ENCODE assay signal across 26 cellular contexts in the genomic region with DNA sequence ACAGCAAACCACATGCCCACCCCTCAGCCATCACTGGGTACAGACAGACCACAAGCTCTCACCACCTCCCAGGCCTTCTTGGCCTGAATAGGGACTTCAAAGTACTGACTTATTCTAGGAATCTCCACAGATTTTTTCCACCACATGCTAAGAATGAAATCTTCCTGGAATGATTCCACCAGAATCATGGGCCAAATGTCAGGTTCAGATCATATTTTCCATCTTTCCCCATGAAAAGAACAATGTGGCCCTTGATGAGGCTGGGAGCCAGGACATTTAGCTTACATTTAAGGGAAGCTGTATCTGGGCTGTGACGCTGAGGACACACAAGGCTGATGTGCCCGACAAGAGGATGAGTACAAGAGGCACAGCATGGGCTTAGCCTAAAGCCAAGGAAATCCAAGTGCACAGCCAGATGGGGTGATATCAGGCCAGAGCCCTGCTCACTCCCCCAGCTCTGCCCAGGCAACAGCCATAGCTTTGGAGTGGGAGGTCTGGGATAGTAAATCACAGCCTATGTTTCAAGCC. TPM values are rescaled to one million over a fixed set of nuclear protein-coding genes. Genes with fewer than 3 reads are reported as not detected.
DNase-seq lines count a peak whose midpoint lies in the region; ATAC-seq and TF ChIP-seq lines count a peak whose summit lies in the region.
"Had no signal": no experiment of that assay in that cellular context is flagged by ENCODE, and none has a peak within 500 bp of the region (broad histone marks: within the 10 kb centered on the region; RNA-seq: fewer than 3 reads in every experiment).

No MANE protein-coding gene starts in this region.

- intact Hi-C loops in dorsolateral prefrontal cortex (cut with DNase I) = no loop called here

- no peak overlapping the region for H3K4me3 Mint-ChIP-seq in neural progenitor cell
- H3K4me3 Mint-ChIP-seq: CD4-positive, alpha-beta T cell; natural killer cell had no signal

- H3K9ac ChIP-seq in neural progenitor cell = no peak overlapping the region
- H3K9ac ChIP-seq in trophoblast cell (ENCODE audit: low read length) = no peak overlapping the region

- H2BK12ac ChIP-seq in trophoblast cell (ENCODE audit: low read length) = no peak overlapping the region

- no peak overlapping the region for H3K14ac ChIP-seq in trophoblast cell (ENCODE audit: low read length)

- no peaks in the 10 kb centered on the region for H3K79me1 ChIP-seq in trophoblast cell (ENCODE audit: low read length)

- H3K4ac ChIP-seq in trophoblast cell (ENCODE audit: low read depth, low read length) = no peak overlapping the region

- H3K23ac ChIP-seq in trophoblast cell (ENCODE audit: low read length) = no peak overlapping the region

- no peak for TF ChIP-seq CTCF in AG10803 (conservative IDR thresholded peaks at IDR 0.05; ENCODE audit: low read length)
- TF ChIP-seq CTCF in dorsolateral prefrontal cortex (IDR thresholded peaks at IDR 0.05 in 54 of 56, conservative IDR thresholded peaks at IDR 0.05 in 2 of 56; ENCODE audit: low read depth in 1 of 56, partially characterized antibody in 56 of 56) = no peak
- TF ChIP-seq CTCF in neural progenitor cell (IDR thresholded peaks at IDR 0.05) = no peak

- no peak overlapping the region for H3K18ac ChIP-seq in trophoblast cell (ENCODE audit: low read length)

- H3K27me3 Mint-ChIP-seq in neural progenitor cell (ENCODE audit: insufficient read depth, low read depth) = peaks cover 6% of the 10 kb centered on the region
- H3K27me3 Mint-ChIP-seq: CD4-positive, alpha-beta T cell had no signal

- H3K4me1 Mint-ChIP-seq in neural progenitor cell = peaks cover 8% of the 10 kb centered on the region

- H2AFZ ChIP-seq in neural progenitor cell (replicated peaks) (no peak overlapping the region), trophoblast cell (ENCODE audit: insufficient read depth, low read length, poor library complexity) (no peak overlapping the region)

- H2BK5ac ChIP-seq in trophoblast cell (ENCODE audit: low read depth, low read length, poor library complexity) = no peak overlapping the region

- DNase-seq in AG10803 (ENCODE audit: low read depth) = peak; percentile 23
- DNase-seq in NCI-H446 treated with DMSO at 0.1 percent for 48 hours (lab: John Stamatoyannopoulos, UW) = peak; percentile 44
- peak in 2 of 10 donors; percentile 3 to 28 for DNase-seq in dorsolateral prefrontal cortex
- DNase-seq in neural progenitor cell (ENCODE audit: low spot score) = no peak
- no peak for DNase-seq in germinal center (ENCODE audit: low spot score)
- no peak for DNase-seq in trophoblast cell
- DNase-seq in OCI-M2 (lab: John Stamatoyannopoulos, UW; ENCODE audit: unreplicated experiment) = no peak
- DNase-seq: activated CD4-positive, alpha-beta T cell treated with anti-CD3 and anti-CD28 coated beads, Interleukin-2, amount 50 U/mL, for 1 hour; activated gamma-delta T cell; CD4-positive, alpha-beta T cell; colonic mucosa; DMS53; hypothalamus; KG1; mesendoderm; natural killer cell; NCI-H1048; NCI-H2081; NCI-H510A; stimulated activated CD8-positive, alpha-beta memory T cell treated with anti-CD3 and anti-CD28 coated beads, Interleukin-4, amount 100 ng/mL, for 48 hours had no signal

- H3K27ac ChIP-seq in dorsolateral prefrontal cortex (peak overlapping the region in 41 of 59 donors; percentile 1 to 90 (median 59)), neural progenitor cell (no peak overlapping the region), trophoblast cell (ENCODE audit: low read depth, low read length) (no peak overlapping the region)
- H3K27ac ChIP-seq: colonic mucosa had no signal

- no peak for ATAC-seq in GM21737 (IDR thresholded peaks at IDR 0.05; ENCODE audit: unreplicated experiment)
- ATAC-seq: natural killer cell had no signal

- H4K12ac ChIP-seq in trophoblast cell (ENCODE audit: low read depth, low read length) = no peak overlapping the region

- H3K9me3 ChIP-seq in neural progenitor cell (ENCODE audit: low read depth) = no peaks in the 10 kb centered on the region
- H3K9me3 ChIP-seq in trophoblast cell (ENCODE audit: insufficient read depth, low read depth, low read length) = no peaks in the 10 kb centered on the region
- H3K9me3 ChIP-seq: colonic mucosa had no signal

- H4K20me1 ChIP-seq in neural progenitor cell (ENCODE audit: low read depth) = no peaks in the 10 kb centered on the region

- H2BK120ac ChIP-seq in trophoblast cell (ENCODE audit: insufficient read depth, low read length, poor library complexity) = no peak overlapping the region

- no peak overlapping the region for H2AK5ac ChIP-seq in trophoblast cell (ENCODE audit: low read length)

- peaks cover 2% of the 10 kb centered on the region for H3K9me3 Mint-ChIP-seq in neural progenitor cell
- H3K9me3 Mint-ChIP-seq: CD4-positive, alpha-beta T cell; natural killer cell had no signal

- H3K79me2 ChIP-seq in neural progenitor cell (ENCODE audit: low read depth) (no peaks in the 10 kb centered on the region), trophoblast cell (ENCODE audit: control insufficient read depth, insufficient read depth, low read length, poor library complexity) (no peaks in the 10 kb centered on the region)

- H3K4me3 ChIP-seq in AG10803 (ENCODE audit: low read length) (no peak overlapping the region), dorsolateral prefrontal cortex (no peak overlapping the region), neural progenitor cell (no peak overlapping the region), trophoblast cell (ENCODE audit: low read depth, low read length) (no peak overlapping the region)
- H3K4me3 ChIP-seq: colonic mucosa had no signal

- no peaks in the 10 kb centered on the region for H3F3A ChIP-seq in neural progenitor cell (ENCODE audit: low read depth)

- no peak overlapping the region for H4K91ac ChIP-seq in trophoblast cell (ENCODE audit: low read depth, low read length)

- H3K4me1 ChIP-seq in neural progenitor cell (no peaks in the 10 kb centered on the region), trophoblast cell (ENCODE audit: control insufficient read depth in 1 of 2, insufficient read depth in 2 of 2, low read length in 2 of 2) (no peaks in the 10 kb centered on the region)
- H3K4me1 ChIP-seq: colonic mucosa had no signal

- H3K36me3 ChIP-seq in neural progenitor cell (no peaks in the 10 kb centered on the region), trophoblast cell (ENCODE audit: control insufficient read depth in 1 of 2, insufficient read depth in 2 of 2, low read length in 2 of 2) (no peaks in the 10 kb centered on the region)
- H3K36me3 ChIP-seq: colonic mucosa had no signal

- no peak overlapping the region for H3K4me2 ChIP-seq in neural progenitor cell
- H3K4me2 ChIP-seq in trophoblast cell (ENCODE audit: low read length) = no peak overlapping the region

- H3K27ac Mint-ChIP-seq in neural progenitor cell = peak overlapping the region; percentile 42
- H3K27ac Mint-ChIP-seq: CD4-positive, alpha-beta T cell had no signal

- WGBS in trophoblast cell (ENCODE audit: extremely low coverage, insufficient coverage, insufficient read length) = no CpG with 5 or more reads among the region's 2 CpGs

- no peaks in the 10 kb centered on the region for H3K36me3 Mint-ChIP-seq in neural progenitor cell
- H3K36me3 Mint-ChIP-seq: natural killer cell had no signal

- no peaks in the 10 kb centered on the region for H3K27me3 ChIP-seq in dorsolateral prefrontal cortex
- no peaks in the 10 kb centered on the region for H3K27me3 ChIP-seq in neural progenitor cell
- no peaks in the 10 kb centered on the region for H3K27me3 ChIP-seq in trophoblast cell (ENCODE audit: insufficient read depth, low read length)
- H3K27me3 ChIP-seq: colonic mucosa had no signal

- no peak overlapping the region for H4K8ac ChIP-seq in trophoblast cell (ENCODE audit: low read depth, low read length)

RNA-seq across cellular contexts. Expression of a gene that starts 28.1 kb away (rescaled TPM):
- 100 to 1,000 TPM; 103 to 296 (median 177) TPM for total RNA-seq in dorsolateral prefrontal cortex
- total RNA-seq in neural progenitor cell (ENCODE audit: low replicate concordance) = not detected in 2 replicates
- 0.03 and 0.04 TPM in 2 replicates for polyA plus RNA-seq in trophoblast cell (2013)
- total RNA-seq: HT-29 had no signal
- polyA plus RNA-seq: AG04450 had no signal

RNA-seq across cellular contexts. Expression of a gene that starts 37.8 kb away (rescaled TPM):
- total RNA-seq in dorsolateral prefrontal cortex (10 to 100 TPM in 1 of 120 experiments, 1 to 10 TPM in 82, under 1 TPM in 16, not detected in 21; 0.36 to 15.2 (median 2.4) TPM), neural progenitor cell (ENCODE audit: low replicate concordance) (not detected in 2 replicates)
- polyA plus RNA-seq in trophoblast cell (2013) = not detected in 2 replicates
- total RNA-seq: CD4-positive, alpha-beta T cell; colonic mucosa; fibroblast of villous mesenchyme; HT-29; kidney epithelial cell; T-helper 1 cell treated with Interleukin-12 subunit alpha and Interleukin-12 subunit beta and Interleukin-4 antibody, amounts not matched to agents 30 ng/mL and 1 ng/mL, for 36 hours had no signal
- polyA plus RNA-seq: AG04450 had no signal

Comparison
In these comparisons a context has a peak if more than half of its experiments do, and no peak if none do; other contexts are left out.
1. DNase-seq: peak in AG10803 (single experiment) and NCI-H446 treated with DMSO at 0.1 percent for 48 hours (single experiment); none in neural progenitor cell (single experiment), germinal center (single experiment), trophoblast cell (0 of 2) and OCI-M2 (single experiment).
2. H3K27ac ChIP-seq: peak in dorsolateral prefrontal cortex (41 of 59); none in neural progenitor cell (single experiment) and trophoblast cell (single experiment).
3. RNA of a gene that starts 28.1 kb away (total RNA-seq): 103 to 296 TPM in dorsolateral prefrontal cortex; not detected in neural progenitor cell; every median in the first group is over 100 times any median in the second.